ENCODE assay signal across 8 cellular contexts in genomic region chr1:77538956-77539509, GRCh38.
DNase-seq lines count a peak whose midpoint lies in the region; ATAC-seq, FAIRE-seq and TF ChIP-seq lines count a peak whose summit lies in the region.

No MANE protein-coding gene starts in this region.

- H3K27me3 ChIP-seq in SJSA1 (replicated peaks) (no peaks in the 10 kb centered on the region), keratinocyte (ENCODE audit: control insufficient read depth, extremely low read depth, insufficient read depth, low read length) (no peaks in the 10 kb centered on the region)

- H3K9me3 ChIP-seq in SJSA1 (replicated peaks) = no peaks in the 10 kb centered on the region
- H3K9me3 ChIP-seq in keratinocyte (ENCODE audit: control insufficient read depth, low read depth, low read length) = no peaks in the 10 kb centered on the region

- no peak for TF ChIP-seq CTCF in keratinocyte (optimal IDR thresholded peaks at IDR 0.05 in 1 of 3, IDR thresholded peaks at IDR 0.05 in 1 of 3, conservative IDR thresholded peaks at IDR 0.05 in 1 of 3; ENCODE audit: extremely low read depth in 1 of 3, insufficient read depth in 2 of 3, low read length in 3 of 3)

- H3K4me1 ChIP-seq in SJSA1 (replicated peaks) (peaks cover 50% of the 10 kb centered on the region), keratinocyte (ENCODE audit: control insufficient read depth, extremely low read depth, insufficient read depth, low read length) (peaks cover 44% of the 10 kb centered on the region)

- H2AFZ ChIP-seq in keratinocyte (ENCODE audit: control insufficient read depth, low read length) = peak overlapping the region; percentile 23

- no peaks in the 10 kb centered on the region for H3K79me2 ChIP-seq in keratinocyte (ENCODE audit: control insufficient read depth, insufficient read depth, low read length)

- H3K4me2 ChIP-seq in keratinocyte (ENCODE audit: control insufficient read depth, extremely low read depth, insufficient read depth, low read depth, low read length) = peak overlapping the region; percentile 33

- H3K9ac ChIP-seq in keratinocyte (ENCODE audit: control insufficient read depth, extremely low read depth, insufficient read depth, low read length) = peak overlapping the region; percentile 2

- H3K27ac ChIP-seq in SJSA1 (peak overlapping the region; percentile 73), keratinocyte (ENCODE audit: control insufficient read depth, insufficient read depth, low read length) (peak overlapping the region; percentile 70)

- ATAC-seq in HG03095 (IDR thresholded peaks at IDR 0.05; ENCODE audit: unreplicated experiment) = peak; percentile 66

- dilution Hi-C loops in keratinocyte (cut with MboI; ENCODE audit: extremely low pct_ligation_motif_present, low sequenced_read_pairs) = no loop called here

- H4K20me1 ChIP-seq in keratinocyte (ENCODE audit: control insufficient read depth, extremely low read depth, insufficient read depth, low read length) = no peaks in the 10 kb centered on the region

- DNase-seq in GM19238 (ENCODE audit: insufficient read length, low spot score) = peak; percentile 19
- DNase-seq in SJSA1 (ENCODE audit: low read depth in 1 of 2, low spot score in 2 of 2) = peak; percentile 65
- DNase-seq in keratinocyte (ENCODE audit: low read depth, low spot score) = no peak
- no peak for DNase-seq in SIG-M5 treated with dmso at 0.1 percent for 504 hours (lab: John Stamatoyannopoulos, UW; ENCODE audit: unreplicated experiment)
- DNase-seq in activated T-cell treated with anti-CD3 and anti-CD28 coated beads for 4 hours = no peak
- DNase-seq in hypothalamus (lab: John Stamatoyannopoulos, UW) = no peak
- DNase-seq in NAMALWA (ENCODE audit: low spot score) = no peak

- peak; percentile 84 for FAIRE-seq in keratinocyte (lab: Jason Lieb, UNC)

- H3K4me3 ChIP-seq in SJSA1 (no peak overlapping the region), keratinocyte (ENCODE audit: control insufficient read depth in 2 of 3, extremely low read depth in 1 of 3, insufficient read depth in 2 of 3, low read depth in 1 of 3, low read length in 3 of 3) (no peak overlapping the region)

- H3K9me1 ChIP-seq in keratinocyte (ENCODE audit: control insufficient read depth, extremely low read depth, insufficient read depth, low read length) = no peaks in the 10 kb centered on the region

- no peaks in the 10 kb centered on the region for H3K36me3 ChIP-seq in SJSA1
- H3K36me3 ChIP-seq in keratinocyte (ENCODE audit: control insufficient read depth in 2 of 2, extremely low read depth in 1 of 2, insufficient read depth in 2 of 2, low read length in 2 of 2) = no peaks in the 10 kb centered on the region

Comparison
In these comparisons a context has a peak if more than half of its experiments do, and no peak if none do; other contexts are left out.
1. DNase-seq: peak in GM19238 (single experiment) and SJSA1 (2 of 2); none in keratinocyte (single experiment), SIG-M5 treated with dmso at 0.1 percent for 504 hours (single experiment), activated T-cell treated with anti-CD3 and anti-CD28 coated beads for 4 hours (single experiment), hypothalamus (0 of 51) and NAMALWA (single experiment).